ENCODE assay signal across 8 cellular contexts in genomic region chr19:45637890-45638667, GRCh38. TPM values are rescaled to one million over a fixed set of nuclear protein-coding genes. Genes with fewer than 3 reads are reported as not detected.
A peak's percentile ranks its signal among the peaks of the same experiment; 100 is the strongest.
DNase-seq lines count a peak whose midpoint lies in the region; ATAC-seq and TF ChIP-seq lines count a peak whose summit lies in the region.

No MANE protein-coding gene starts in this region.

- H3K9me3 Mint-ChIP-seq in effector memory CD8-positive, alpha-beta T cell: no peaks in the 10 kb centered on the region
- H3K9me3 Mint-ChIP-seq in nephron: no peaks in the 10 kb centered on the region

- peaks cover 30 to 37% of the 10 kb centered on the region in 2 donors for H3K4me1 Mint-ChIP-seq in effector memory CD8-positive, alpha-beta T cell (ENCODE audit: low read depth in 2 of 2)
- H3K4me1 Mint-ChIP-seq in nephron: peaks cover 24% of the 10 kb centered on the region

- H3K27ac Mint-ChIP-seq in effector memory CD8-positive, alpha-beta T cell: peak overlapping the region; percentile 91 to 94
- H3K27ac Mint-ChIP-seq in nephron: peak overlapping the region in 1 of 3 experiments; percentile 61

- H3K4me3 Mint-ChIP-seq in effector memory CD8-positive, alpha-beta T cell: peak overlapping the region; percentile 96 to 97
- peak overlapping the region; percentile 90 to 95 (median 92) for H3K4me3 Mint-ChIP-seq in nephron

- peaks cover 32% of the 10 kb centered on the region for H3K36me3 Mint-ChIP-seq in effector memory CD8-positive, alpha-beta T cell (ENCODE audit: insufficient read depth)
- H3K36me3 Mint-ChIP-seq in nephron (ENCODE audit: low read depth): no peaks in the 10 kb centered on the region

- H3K27me3 Mint-ChIP-seq in effector memory CD8-positive, alpha-beta T cell: no peaks in the 10 kb centered on the region
- H3K27me3 Mint-ChIP-seq in nephron (ENCODE audit: low read depth): peaks cover 17% of the 10 kb centered on the region

- TF ChIP-seq CTCF in nephron (IDR thresholded peaks at IDR 0.05; ENCODE audit: unreplicated experiment in 3 of 3) (no peak), omental fat pad (IDR thresholded peaks at IDR 0.05) (no peak)

- peak; percentile 21 for DNase-seq in COLO829 (ENCODE audit: low spot score)
- DNase-seq in NCI-H82 (lab: John Stamatoyannopoulos, UW): peak; percentile 72
- no peak for DNase-seq in effector memory CD8-positive, alpha-beta T cell
- DNase-seq in SW480 (ENCODE audit: low spot score): no peak
- no peak for DNase-seq in omental fat pad (ENCODE audit: low spot score)
- DNase-seq in NCI-H524 (lab: John Stamatoyannopoulos, UW): no peak

- ATAC-seq in effector memory CD8-positive, alpha-beta T cell (replicated peaks): no peak
- no peak for ATAC-seq in GM21381 (IDR thresholded peaks at IDR 0.05; ENCODE audit: unreplicated experiment)
- ATAC-seq in omental fat pad (ENCODE audit: low FRiP score): no peak

RNA-seq across cellular contexts. Expression of gene EML2, which starts 1.1 kb away (rescaled TPM):
- 10 to 100 TPM; 18.0 to 22.4 (median 19.9) TPM for total RNA-seq in omental fat pad

RNA-seq across cellular contexts. Expression of gene GIPR, which starts 29.9 kb away (rescaled TPM):
- total RNA-seq in omental fat pad: 1 to 10 TPM; 1.1 to 8.7 (median 2.5) TPM

RNA-seq across cellular contexts. Expression of gene GPR4, which starts 36.1 kb away (rescaled TPM):
- 10 to 100 TPM in 3 of 4 donors, 1 to 10 TPM in 1; 6.0 to 29.4 (median 12.0) TPM for total RNA-seq in omental fat pad

RNA-seq across cellular contexts. Expression of gene OPA3, which starts 53.5 kb away (rescaled TPM):
- total RNA-seq in omental fat pad: 10 to 100 TPM in 2 of 4 donors, 1 to 10 TPM in 2; 6.3 to 15.5 (median 11.1) TPM

RNA-seq across cellular contexts. Expression of gene SNRPD2, which starts 53.7 kb away (rescaled TPM):
- total RNA-seq in omental fat pad: 100 to 1,000 TPM; 104 to 194 (median 148) TPM

Comparison
In these comparisons a context has a peak if more than half of its experiments do, and no peak if none do; other contexts are left out.
1. DNase-seq: peak in COLO829 (single experiment) and NCI-H82 (single experiment); none in effector memory CD8-positive, alpha-beta T cell (0 of 3), SW480 (single experiment), omental fat pad (single experiment) and NCI-H524 (0 of 2).